Comparison of ENCODE assay signal across 8 cellular contexts in genomic region chr1:112674440-112674985, GRCh38. TPM values are rescaled to one million over a fixed set of nuclear protein-coding genes. Genes with fewer than 3 reads are reported as not detected.
A peak's percentile ranks its signal among the peaks of the same experiment; 100 is the strongest.
DNase-seq lines count a peak whose midpoint lies in the region; ATAC-seq and TF ChIP-seq lines count a peak whose summit lies in the region.

A gene with protein sequence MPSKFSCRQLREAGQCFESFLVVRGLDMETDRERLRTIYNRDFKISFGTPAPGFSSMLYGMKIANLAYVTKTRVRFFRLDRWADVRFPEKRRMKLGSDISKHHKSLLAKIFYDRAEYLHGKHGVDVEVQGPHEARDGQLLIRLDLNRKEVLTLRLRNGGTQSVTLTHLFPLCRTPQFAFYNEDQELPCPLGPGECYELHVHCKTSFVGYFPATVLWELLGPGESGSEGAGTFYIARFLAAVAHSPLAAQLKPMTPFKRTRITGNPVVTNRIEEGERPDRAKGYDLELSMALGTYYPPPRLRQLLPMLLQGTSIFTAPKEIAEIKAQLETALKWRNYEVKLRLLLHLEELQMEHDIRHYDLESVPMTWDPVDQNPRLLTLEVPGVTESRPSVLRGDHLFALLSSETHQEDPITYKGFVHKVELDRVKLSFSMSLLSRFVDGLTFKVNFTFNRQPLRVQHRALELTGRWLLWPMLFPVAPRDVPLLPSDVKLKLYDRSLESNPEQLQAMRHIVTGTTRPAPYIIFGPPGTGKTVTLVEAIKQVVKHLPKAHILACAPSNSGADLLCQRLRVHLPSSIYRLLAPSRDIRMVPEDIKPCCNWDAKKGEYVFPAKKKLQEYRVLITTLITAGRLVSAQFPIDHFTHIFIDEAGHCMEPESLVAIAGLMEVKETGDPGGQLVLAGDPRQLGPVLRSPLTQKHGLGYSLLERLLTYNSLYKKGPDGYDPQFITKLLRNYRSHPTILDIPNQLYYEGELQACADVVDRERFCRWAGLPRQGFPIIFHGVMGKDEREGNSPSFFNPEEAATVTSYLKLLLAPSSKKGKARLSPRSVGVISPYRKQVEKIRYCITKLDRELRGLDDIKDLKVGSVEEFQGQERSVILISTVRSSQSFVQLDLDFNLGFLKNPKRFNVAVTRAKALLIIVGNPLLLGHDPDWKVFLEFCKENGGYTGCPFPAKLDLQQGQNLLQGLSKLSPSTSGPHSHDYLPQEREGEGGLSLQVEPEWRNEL (plus strand): TSS chr1:112674659. CDS start chr1:112674913, 254 bp downstream.

- H3K9me3 ChIP-seq in Caco-2 (no peaks in the 10 kb centered on the region), RWPE2 (ENCODE audit: severe bottlenecking) (no peaks in the 10 kb centered on the region), neural progenitor cell (ENCODE audit: low read depth) (no peaks in the 10 kb centered on the region)

- POLR2A ChIA-PET in Caco-2 (lab: Charles Lee) = interaction anchor here (0.7 to 1.7 kb wide), 3 partner anchors 24 to 41 kb away, joined by 3 to 27 read pairs (median 6); partner anchors contain the start of gene PPM1J

- H3K36me3 ChIP-seq in Caco-2 (ENCODE audit: control insufficient read depth, insufficient read depth, low read length) (no peaks in the 10 kb centered on the region), RWPE2 (ENCODE audit: low read depth) (peaks cover 22% of the 10 kb centered on the region), neural progenitor cell (peaks cover 9% of the 10 kb centered on the region)

- no peak for TF ChIP-seq CTCF in Caco-2 (IDR thresholded peaks at IDR 0.05; ENCODE audit: insufficient read depth in 1 of 2, low read depth in 1 of 2, low read length in 1 of 2, severe bottlenecking in 1 of 2, unreplicated experiment in 1 of 2)
- TF ChIP-seq CTCF in RWPE2 (IDR thresholded peaks at IDR 0.05; ENCODE audit: poor library complexity, severe bottlenecking) = no peak
- TF ChIP-seq CTCF in fibroblast of villous mesenchyme (IDR thresholded peaks at IDR 0.05; ENCODE audit: insufficient read depth, low read depth, low read length) = no peak
- TF ChIP-seq CTCF in neural progenitor cell (IDR thresholded peaks at IDR 0.05) = no peak

- peaks cover 16% of the 10 kb centered on the region for H4K20me1 ChIP-seq in neural progenitor cell (ENCODE audit: low read depth)

- CTCF ChIA-PET in Caco-2 (lab: Charles Lee) = interaction anchor here (0.7 to 2.0 kb wide), 5 partner anchors 10 to 173 kb away, joined by 3 to 24 read pairs (median 7); no protein-coding TSS in a partner anchor

- ATAC-seq in GM21528 (IDR thresholded peaks at IDR 0.05; ENCODE audit: low FRiP score, unreplicated experiment) = peak; percentile 58
- peak; percentile 65 for ATAC-seq in RWPE2 (ENCODE audit: low read depth)

- peaks cover 38% of the 10 kb centered on the region for H3F3A ChIP-seq in neural progenitor cell (ENCODE audit: low read depth)

- DNase-seq in Caco-2 = peak; percentile 68 to 75
- peak; percentile 72 for DNase-seq in Jurkat, Clone E6-1 (ENCODE audit: low read depth, low spot score)
- peak; percentile 66 for DNase-seq in RWPE2 (ENCODE audit: low spot score)
- peak; percentile 24 for DNase-seq in activated gamma-delta T cell (lab: John Stamatoyannopoulos, UW)
- DNase-seq in fibroblast of villous mesenchyme (ENCODE audit: low read depth) = peak; percentile 83
- DNase-seq in neural progenitor cell (ENCODE audit: low spot score) = peak; percentile 86
- DNase-seq in superior temporal gyrus (ENCODE audit: extremely low spot score) = peak; percentile 54

- H3K9ac ChIP-seq in neural progenitor cell = peak within 1 kb of the TSS; percentile 66

- peak within 1 kb of the TSS; percentile 67 for H3K27ac ChIP-seq in RWPE2 (ENCODE audit: poor library complexity, severe bottlenecking)
- peak within 1 kb of the TSS; percentile 88 for H3K27ac ChIP-seq in neural progenitor cell

- H3K79me2 ChIP-seq in neural progenitor cell (ENCODE audit: low read depth) = peaks cover 42% of the 10 kb centered on the region

- H3K4me2 ChIP-seq in neural progenitor cell = peak within 1 kb of the TSS; percentile 94

- H3K4me1 Mint-ChIP-seq in Caco-2 (ENCODE audit: low read depth, unreplicated experiment) (peaks cover 13% of the 10 kb centered on the region), neural progenitor cell (peaks cover 33% of the 10 kb centered on the region)

- intact Hi-C loops in Caco-2 (cut with micrococcal nuclease; ENCODE audit: unreplicated experiment) = loop anchor here (1.0 to 5.0 kb wide), 3 partner anchors 24 to 57 kb away; partner anchors contain the start of genes CAPZA1, RHOC and ST7L

- peak within 1 kb of the TSS; percentile 93 for H2AFZ ChIP-seq in neural progenitor cell (replicated peaks)

- H3K27ac Mint-ChIP-seq in Caco-2 (ENCODE audit: unreplicated experiment) (peak within 1 kb of the TSS; percentile 98), neural progenitor cell (peak within 1 kb of the TSS; percentile 97)

- BruUV-seq in Caco-2 (replicated peaks; lab: Mats Ljungman, UMichigan) = no TSS peak

- peaks cover 44% of the 10 kb centered on the region for H3K36me3 Mint-ChIP-seq in Caco-2 (ENCODE audit: insufficient read depth, unreplicated experiment)
- H3K36me3 Mint-ChIP-seq in neural progenitor cell = peaks cover 38% of the 10 kb centered on the region

- H3K4me3 ChIP-seq in Caco-2 (ENCODE audit: low read depth, low read length) (peak within 1 kb of the TSS; percentile 53), RWPE2 (ENCODE audit: severe bottlenecking) (peak within 1 kb of the TSS; percentile 58), fibroblast of villous mesenchyme (ENCODE audit: low read depth, low read length) (peak within 1 kb of the TSS; percentile 82), neural progenitor cell (peak within 1 kb of the TSS; percentile 81)
- H3K4me3 ChIP-seq in Jurkat, Clone E6-1 (ENCODE audit: low read length) = peak within 1 kb of the TSS; percentile 81

- no peaks in the 10 kb centered on the region for H3K27me3 Mint-ChIP-seq in Caco-2 (ENCODE audit: insufficient read depth, unreplicated experiment)
- peaks cover 3% of the 10 kb centered on the region for H3K27me3 Mint-ChIP-seq in neural progenitor cell (ENCODE audit: insufficient read depth, low read depth)

- H3K4me1 ChIP-seq in Caco-2 (peaks cover 14% of the 10 kb centered on the region), RWPE2 (ENCODE audit: insufficient read depth, poor library complexity, severe bottlenecking) (peaks cover 6% of the 10 kb centered on the region), neural progenitor cell (peaks cover 32% of the 10 kb centered on the region)

- H3K4me3 Mint-ChIP-seq in Caco-2 (ENCODE audit: unreplicated experiment) = peak within 1 kb of the TSS; percentile 88
- peak within 1 kb of the TSS; percentile 96 for H3K4me3 Mint-ChIP-seq in neural progenitor cell

- no peaks in the 10 kb centered on the region for H3K27me3 ChIP-seq in Caco-2 (replicated peaks; ENCODE audit: control insufficient read depth, insufficient read depth, low read length)
- no peaks in the 10 kb centered on the region for H3K27me3 ChIP-seq in RWPE2 (ENCODE audit: insufficient read depth, poor library complexity, severe bottlenecking)
- no peaks in the 10 kb centered on the region for H3K27me3 ChIP-seq in neural progenitor cell

- H3K9me3 Mint-ChIP-seq in Caco-2 (ENCODE audit: unreplicated experiment) (no peaks in the 10 kb centered on the region), neural progenitor cell (peaks cover 5% of the 10 kb centered on the region)

RNA-seq across cellular contexts. Expression of the gene that starts here (rescaled TPM):
- 89.8 and 102 TPM in 2 replicates for total RNA-seq in Caco-2 (2022)
- polyA plus RNA-seq in Jurkat, Clone E6-1 (2012; ENCODE audit: insufficient read depth, insufficient read length) = 123 TPM
- total RNA-seq in fibroblast of villous mesenchyme = 56.7 and 63.5 TPM in 2 replicates
- total RNA-seq in neural progenitor cell (ENCODE audit: low replicate concordance) = 47.5 and 92.2 TPM in 2 replicates

Comparison
In these comparisons a context has a peak if more than half of its experiments do, and no peak if none do; other contexts are left out.
1. Peak in every context shown above with its lines: DNase-seq, ATAC-seq, H3K4me3 ChIP-seq and H3K27ac ChIP-seq.
2. DNase-seq: peak in every context shown above with its lines; median percentile 86 in neural progenitor cell; 83 in fibroblast of villous mesenchyme; 72 in Jurkat, Clone E6-1; 72 in Caco-2; 66 in RWPE2; 54 in superior temporal gyrus; 24 in activated gamma-delta T cell.